In genomic region chr5:68041293-68041692, GRCh38 we compare ENCODE assay signal across 12 cellular contexts.
A peak's percentile ranks its signal among the peaks of the same experiment; 100 is the strongest.
DNase-seq lines count a peak whose midpoint lies in the region; ATAC-seq and TF ChIP-seq lines count a peak whose summit lies in the region.
"Had no signal": no experiment of that assay in that cellular context is flagged by ENCODE, and none has a peak within 500 bp of the region (broad histone marks: within the 10 kb centered on the region; RNA-seq: fewer than 3 reads in every experiment).

No MANE protein-coding gene starts in this region.

- no peaks in the 10 kb centered on the region for H3K36me3 ChIP-seq in heart left ventricle

- peak; percentile 68 for ATAC-seq in GM18499 (IDR thresholded peaks at IDR 0.05; ENCODE audit: insufficient read depth, unreplicated experiment)
- ATAC-seq in GM21367 (IDR thresholded peaks at IDR 0.05; ENCODE audit: unreplicated experiment), result peak; percentile 95
- peak; percentile 81 for ATAC-seq in HG03103 (IDR thresholded peaks at IDR 0.05; ENCODE audit: low read depth, unreplicated experiment)
- ATAC-seq in heart left ventricle, result peak; percentile 51 to 84 (median 68)

- peaks cover 0 to 39% (median 7%) of the 10 kb centered on the region in 12 donors for H3K4me1 ChIP-seq in heart left ventricle

- DNase-seq in heart left ventricle (peak; percentile 9 to 63 (median 36)), coronary artery (ENCODE audit: low spot score) (no peak), SW 1271 (lab: John Stamatoyannopoulos, UW) (no peak), NCI-H1105 treated with DMSO at 0.1 percent for 48 hours (lab: John Stamatoyannopoulos, UW) (no peak), T-helper 9 cell (no peak)
- DNase-seq: activated CD4-positive, alpha-beta T cell treated with anti-CD3 and anti-CD28 coated beads, Interleukin-2, amount 50 U/mL, for 48 hours; central memory CD4-positive, alpha-beta T cell; NCI-H748 treated with DMSO at 0.1 percent for 48 hours; occipital lobe had no signal

- no peaks in the 10 kb centered on the region for H3K27me3 ChIP-seq in heart left ventricle

- H3K27ac ChIP-seq in heart left ventricle (peak overlapping the region in 6 of 12 donors; percentile 17 to 89 (median 52)), coronary artery (peak overlapping the region in 1 of 2 donors; percentile 17)

- intact Hi-C loops in heart left ventricle (cut with DNase I), result loop anchor here in 1 of 10 donors (5.0 kb wide), 1 partner anchor 176 kb away; the partner anchor contains the start of gene PIK3R1

- no peak overlapping the region for H3K4me3 ChIP-seq in heart left ventricle
- no peak overlapping the region for H3K4me3 ChIP-seq in coronary artery

- TF ChIP-seq CTCF in heart left ventricle (IDR thresholded peaks at IDR 0.05), result no peak
- TF ChIP-seq CTCF in coronary artery (IDR thresholded peaks at IDR 0.05), result no peak

- TF ChIP-seq POLR2A in heart left ventricle (IDR thresholded peaks at IDR 0.05), result no peak

- 49 to 70% (median 57%) methylated on average over 8 of the region's 8 CpGs for WGBS in heart left ventricle, 4 donors

- H3K9me3 ChIP-seq in heart left ventricle, result no peaks in the 10 kb centered on the region

Comparison
In these comparisons a context has a peak if more than half of its experiments do, and no peak if none do; other contexts are left out.
1. DNase-seq: peak in heart left ventricle (5 of 5); none in coronary artery (single experiment), SW 1271 (0 of 2), NCI-H1105 treated with DMSO at 0.1 percent for 48 hours (single experiment) and T-helper 9 cell (single experiment).
2. Peak in every context shown above with its lines, with median percentiles within 50 percentile points of each other: ATAC-seq.